ENCODE assay signal across 21 cellular contexts in the genomic region with DNA sequence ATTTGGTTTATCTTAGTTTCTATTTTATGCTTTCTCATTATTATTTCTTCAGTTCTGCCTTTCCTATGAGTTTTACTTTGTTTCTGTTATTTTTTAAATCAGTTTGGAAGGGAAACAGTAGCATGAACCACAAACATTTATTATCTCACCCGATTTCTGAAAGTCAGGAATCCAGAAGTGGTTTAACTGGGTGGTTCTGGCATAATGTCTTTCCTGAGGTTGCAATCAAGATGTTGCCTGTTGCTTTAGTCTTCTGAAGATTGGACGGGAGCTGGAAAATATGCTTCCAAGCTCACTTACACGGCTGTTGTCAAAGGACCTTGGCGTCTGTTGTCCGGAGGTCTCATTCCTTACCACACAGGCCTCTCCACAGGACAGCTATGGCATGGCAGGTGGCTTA. TPM values are rescaled to one million over a fixed set of nuclear protein-coding genes. Genes with fewer than 3 reads are reported as not detected.
DNase-seq lines count a peak whose midpoint lies in the region; ATAC-seq, FAIRE-seq and TF ChIP-seq lines count a peak whose summit lies in the region.
"Had no signal": no experiment of that assay in that cellular context is flagged by ENCODE, and none has a peak within 500 bp of the region (broad histone marks: within the 10 kb centered on the region; RNA-seq: fewer than 3 reads in every experiment).

No MANE protein-coding gene starts in this region.

- POLR2A ChIA-PET in CD4-positive, alpha-beta T cell (lab: Charles Lee), result no interaction called here

- H3K9me3 Mint-ChIP-seq in CD4-positive, alpha-beta T cell, result no peaks in the 10 kb centered on the region

- DNase-seq in AG20443 (ENCODE audit: low spot score) (peak; percentile 59), RCC 7860 (ENCODE audit: low spot score) (peak; percentile 2), dedifferentiated amniotic fluid mesenchymal stem cell (ENCODE audit: extremely low spot score) (peak; percentile 42), myocyte (ENCODE audit: low read depth) (peak; percentile 43), NCI-H510A treated with DMSO at 0.1 percent for 48 hours (lab: John Stamatoyannopoulos, UW) (no peak), NCI-H69 (lab: John Stamatoyannopoulos, UW) (no peak), substantia nigra (lab: John Stamatoyannopoulos, UW) (no peak)
- no peak for DNase-seq in CD4-positive, alpha-beta T cell
- DNase-seq: BE2C, DMS 273 treated with DMSO at 0.1 percent for 48 hours, KBM-7, MM.1S, NCI-H1105, NCI-H1694 treated with DMSO at 0.1 percent for 48 hours, NCI-H446 treated with DMSO at 0.1 percent for 48 hours, NCI-H82, Right ventricle myocardium superior, SK-N-SH had no signal

- H3K27me3 ChIP-seq in CD4-positive, alpha-beta T cell (ENCODE audit: control insufficient read depth, insufficient read depth, low read length), result no peaks in the 10 kb centered on the region
- H3K27me3 ChIP-seq: BE2C had no signal

- no peak overlapping the region for H3K27ac ChIP-seq in CD4-positive, alpha-beta T cell (ENCODE audit: low read depth, low read length)
- H3K27ac ChIP-seq in substantia nigra (ENCODE audit: low read depth, low read length, poor library complexity, severe bottlenecking), result no peak overlapping the region

- no peaks in the 10 kb centered on the region for H3K27me3 Mint-ChIP-seq in CD4-positive, alpha-beta T cell

- no peak overlapping the region for H3K27ac Mint-ChIP-seq in CD4-positive, alpha-beta T cell

- no peak overlapping the region for H3K4me3 Mint-ChIP-seq in CD4-positive, alpha-beta T cell

- no peak for ATAC-seq in CD4-positive, alpha-beta T cell (ENCODE audit: poor library complexity)
- ATAC-seq: A549, GM12878, Panc1 had no signal

- FAIRE-seq in RCC 7860 (lab: Jason Lieb, UNC), result no peak
- FAIRE-seq: A549, GM12878 had no signal

- TF ChIP-seq CTCF in CD4-positive, alpha-beta T cell (IDR thresholded peaks at IDR 0.05), result no peak

- CTCF ChIA-PET in CD4-positive, alpha-beta T cell (lab: Charles Lee), result no interaction called here

- intact Hi-C loops in CD4-positive, alpha-beta T cell (cut with DNase I, micrococcal nuclease), result no loop called here

- no peaks in the 10 kb centered on the region for H3K36me3 Mint-ChIP-seq in CD4-positive, alpha-beta T cell (ENCODE audit: low read depth)

- H3K9me3 ChIP-seq in CD4-positive, alpha-beta T cell (ENCODE audit: control insufficient read depth, low read length), result no peaks in the 10 kb centered on the region
- H3K9me3 ChIP-seq: BE2C, SK-N-SH had no signal

- H3K4me1 Mint-ChIP-seq in CD4-positive, alpha-beta T cell (ENCODE audit: low read depth), result no peaks in the 10 kb centered on the region

RNA-seq across cellular contexts. Expression of gene SNRPE, which starts 50.4 kb away (rescaled TPM):
- total RNA-seq in myocyte, result 38.8 and 50.6 TPM in 2 replicates
- 90.0 TPM for polyA plus RNA-seq in myocyte (2012)
- total RNA-seq in CD4-positive, alpha-beta T cell, result 10 to 100 TPM; 63.0 to 65.9 TPM

Comparison
In these comparisons a context has a peak if more than half of its experiments do, and no peak if none do; other contexts are left out.
1. DNase-seq: peak in AG20443 (single experiment), RCC 7860 (single experiment), dedifferentiated amniotic fluid mesenchymal stem cell (single experiment) and myocyte (single experiment); none in CD4-positive, alpha-beta T cell (0 of 10), NCI-H510A treated with DMSO at 0.1 percent for 48 hours (single experiment), NCI-H69 (single experiment) and substantia nigra (0 of 49).